In the genomic region with DNA sequence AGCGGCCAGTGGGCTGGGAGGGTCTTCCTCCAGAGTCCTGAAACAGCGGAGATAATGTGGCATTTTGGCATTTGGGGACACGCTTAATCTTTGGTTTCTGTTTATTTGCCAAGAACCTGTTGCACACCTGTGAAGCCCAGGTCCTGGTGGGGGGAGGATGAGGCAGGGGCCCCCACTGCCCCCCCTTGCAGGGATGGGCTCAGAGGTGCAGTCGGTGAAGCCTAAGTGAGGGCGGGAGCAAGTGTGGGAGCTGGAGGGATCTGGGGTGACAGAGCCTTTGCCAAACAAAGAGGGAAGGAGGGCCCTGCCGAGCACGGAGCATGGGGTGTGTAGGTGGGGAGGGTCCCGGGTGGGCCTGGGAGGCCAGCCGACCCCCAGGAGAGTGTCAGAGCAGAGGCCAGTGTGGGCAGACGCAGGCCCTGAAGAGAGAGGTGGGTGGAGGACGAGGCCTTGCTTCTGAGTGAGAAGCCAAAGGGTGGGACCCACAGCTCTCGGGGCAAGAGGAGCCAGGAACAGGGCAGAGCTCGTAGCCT, we compare ENCODE assay signal across 18 cellular contexts.
A peak's percentile ranks its signal among the peaks of the same experiment; 100 is the strongest.
DNase-seq lines count a peak whose midpoint lies in the region; ATAC-seq and TF ChIP-seq lines count a peak whose summit lies in the region.
"Had no signal": no experiment of that assay in that cellular context is flagged by ENCODE, and none has a peak within 500 bp of the region (broad histone marks: within the 10 kb centered on the region; RNA-seq: fewer than 3 reads in every experiment).

No MANE protein-coding gene starts in this region.

- H3K36me3 ChIP-seq in BLaER1 (no peaks in the 10 kb centered on the region), HEK293 (ENCODE audit: control insufficient read depth in 2 of 2, insufficient read depth in 1 of 2, low read length in 2 of 2) (no peaks in the 10 kb centered on the region), neuronal stem cell (replicated peaks in 1 of 2; ENCODE audit: control insufficient read depth in 2 of 2, insufficient read depth in 2 of 2, low read length in 2 of 2) (no peaks in the 10 kb centered on the region)
- H3K36me3 ChIP-seq: BE2C; BLaER1 treated with 17β-estradiol and CSF1 and Interleukin-3, amounts not matched to agents 10 nM and 100 nM had no signal

- POLR2A ChIA-PET in HEK293 (lab: Yijun Ruan, JAX): no interaction called here

- H3K27me3 Mint-ChIP-seq in glutamatergic neuron (ENCODE audit: unreplicated experiment) (peaks cover 10% of the 10 kb centered on the region), chondrocyte (ENCODE audit: low read depth) (peaks cover 46% of the 10 kb centered on the region)

- no peak overlapping the region for H4K91ac ChIP-seq in neuronal stem cell (ENCODE audit: low read depth, low read length, poor library complexity)

- DNase-seq in glutamatergic neuron: no peak
- no peak for DNase-seq in neuronal stem cell (ENCODE audit: low spot score)
- DNase-seq in NCI-H2171 (lab: John Stamatoyannopoulos, UW): no peak
- DNase-seq in chondrocyte (ENCODE audit: low spot score): no peak
- DNase-seq: 8988T; ACHN; BE2C; Caco-2; Calu3; CD4-positive, alpha-beta T cell; CD8-positive, alpha-beta T cell; DMS79 treated with DMSO at 0.1 percent for 48 hours; GF-D8 had no signal

- no peak overlapping the region for H3K27ac ChIP-seq in BLaER1
- no peak overlapping the region for H3K27ac ChIP-seq in HEK293 (ENCODE audit: extremely low read depth, low read depth, low read length)
- no peak overlapping the region for H3K27ac ChIP-seq in neuronal stem cell (replicated peaks; ENCODE audit: low read length)
- H3K27ac ChIP-seq: BLaER1 treated with 17β-estradiol and CSF1 and Interleukin-3, amounts not matched to agents 10 nM and 100 nM; C4-2B had no signal

- no peak overlapping the region for H2AFZ ChIP-seq in neuronal stem cell (ENCODE audit: low read length)

- no peak overlapping the region for H3K4ac ChIP-seq in neuronal stem cell (ENCODE audit: low read length)

- H2BK15ac ChIP-seq in neuronal stem cell (ENCODE audit: low read length): peak overlapping the region; percentile 25

- no CpG with 5 or more reads among the region's 13 CpGs for WGBS in neuronal stem cell (ENCODE audit: extremely low coverage in 2 of 2, insufficient read length in 2 of 2, insufficient replicate concordance in 1 of 2), 2 donors

- CTCF ChIA-PET in HEK293 (lab: Yijun Ruan, JAX): no interaction called here

- H3K4me1 ChIP-seq in BLaER1 (peaks cover 58% of the 10 kb centered on the region), HEK293 (ENCODE audit: control insufficient read depth, insufficient read depth, low read length) (no peaks in the 10 kb centered on the region), neuronal stem cell (ENCODE audit: control insufficient read depth in 2 of 2, insufficient read depth in 1 of 2, low read depth in 1 of 2, low read length in 2 of 2) (peaks cover 3 to 14% of the 10 kb centered on the region in 2 donors)
- H3K4me1 ChIP-seq: BE2C had no signal

- H3K9me3 Mint-ChIP-seq in glutamatergic neuron (ENCODE audit: unreplicated experiment) (peaks cover 10% of the 10 kb centered on the region), chondrocyte (ENCODE audit: low read depth) (no peaks in the 10 kb centered on the region)
- H3K9me3 Mint-ChIP-seq: CD4-positive, alpha-beta T cell; CD8-positive, alpha-beta T cell had no signal

- no peaks in the 10 kb centered on the region; the same call in 1 of the 2 replicates for H3K9me3 ChIP-seq in BLaER1
- H3K9me3 ChIP-seq in HEK293 (ENCODE audit: control insufficient read depth, insufficient read depth, low read depth, low read length): no peaks in the 10 kb centered on the region
- peaks cover 0 to 3% of the 10 kb centered on the region in 2 donors for H3K9me3 ChIP-seq in neuronal stem cell (replicated peaks in 1 of 2; ENCODE audit: control insufficient read depth in 2 of 2, insufficient read depth in 1 of 2, low read depth in 1 of 2, low read length in 2 of 2)
- H3K9me3 ChIP-seq: BE2C; BLaER1 treated with 17β-estradiol and CSF1 and Interleukin-3, amounts not matched to agents 10 nM and 100 nM; Caco-2 had no signal

- no peaks in the 10 kb centered on the region for H4K20me1 ChIP-seq in BLaER1

- H3K27ac Mint-ChIP-seq in glutamatergic neuron (ENCODE audit: unreplicated experiment) (peak overlapping the region; percentile 38), chondrocyte (ENCODE audit: unreplicated experiment) (no peak overlapping the region)
- H3K27ac Mint-ChIP-seq: CD4-positive, alpha-beta T cell; CD8-positive, alpha-beta T cell had no signal

- H2BK5ac ChIP-seq in neuronal stem cell (ENCODE audit: low read length): peak overlapping the region; percentile 54

- H3K4me2 ChIP-seq in BLaER1: peak overlapping the region; percentile 72; the same call in 1 of the 2 replicates
- no peak overlapping the region for H3K4me2 ChIP-seq in neuronal stem cell (ENCODE audit: insufficient read depth, low read length, poor library complexity, severe bottlenecking)

- H3K79me1 ChIP-seq in neuronal stem cell (ENCODE audit: low read depth, low read length): no peaks in the 10 kb centered on the region

- peak overlapping the region; percentile 73 for H2BK12ac ChIP-seq in neuronal stem cell (ENCODE audit: low read length)

- H3K36me3 Mint-ChIP-seq in glutamatergic neuron (ENCODE audit: unreplicated experiment): no peaks in the 10 kb centered on the region
- H3K36me3 Mint-ChIP-seq in chondrocyte (ENCODE audit: low read depth): no peaks in the 10 kb centered on the region
- H3K36me3 Mint-ChIP-seq: CD8-positive, alpha-beta T cell had no signal

- no peaks in the 10 kb centered on the region for H3K4me1 Mint-ChIP-seq in glutamatergic neuron (ENCODE audit: low read depth, unreplicated experiment)
- no peaks in the 10 kb centered on the region for H3K4me1 Mint-ChIP-seq in chondrocyte (ENCODE audit: low read depth)

- no peak for TF ChIP-seq CTCF in HEK293 (tag by site-specific recombination; IDR thresholded peaks at IDR 0.05)
- TF ChIP-seq CTCF in glutamatergic neuron (IDR thresholded peaks at IDR 0.05; ENCODE audit: partially characterized antibody, unreplicated experiment): no peak
- TF ChIP-seq CTCF in chondrocyte (IDR thresholded peaks at IDR 0.05): no peak

- no peak overlapping the region for H3K4me3 Mint-ChIP-seq in glutamatergic neuron (ENCODE audit: unreplicated experiment)
- no peak overlapping the region for H3K4me3 Mint-ChIP-seq in chondrocyte (ENCODE audit: unreplicated experiment)
- H3K4me3 Mint-ChIP-seq: CD4-positive, alpha-beta T cell; CD8-positive, alpha-beta T cell had no signal

- H3K14ac ChIP-seq in neuronal stem cell (ENCODE audit: low read length): peak overlapping the region; percentile 94

- peak overlapping the region; percentile 94 for H2AK5ac ChIP-seq in neuronal stem cell (ENCODE audit: low read depth, low read length)

- no peak overlapping the region for H4K8ac ChIP-seq in neuronal stem cell (ENCODE audit: low read depth, low read length)

- peaks cover 46% of the 10 kb centered on the region for H3K27me3 ChIP-seq in BLaER1
- peaks cover 0 to 51% (median 2%) of the 10 kb centered on the region in 3 experiments for H3K27me3 ChIP-seq in neuronal stem cell (ENCODE audit: control insufficient read depth in 3 of 3, insufficient read depth in 3 of 3, low read depth in 1 of 3, low read length in 3 of 3)

- no peak overlapping the region for H3K4me3 ChIP-seq in BLaER1
- no peak overlapping the region for H3K4me3 ChIP-seq in HEK293 (ENCODE audit: low read depth, low read length)
- H3K4me3 ChIP-seq in neuronal stem cell (ENCODE audit: low read length in 2 of 2): no peak overlapping the region
- H3K4me3 ChIP-seq: BLaER1 treated with 17β-estradiol and CSF1 and Interleukin-3, amounts not matched to agents 10 nM and 100 nM had no signal

- H3K9ac ChIP-seq in BLaER1 (no peak overlapping the region), neuronal stem cell (ENCODE audit: low read depth, low read length, poor library complexity) (no peak overlapping the region)
- H3K9ac ChIP-seq: BLaER1 treated with 17β-estradiol and CSF1 and Interleukin-3, amounts not matched to agents 10 nM and 100 nM had no signal

- no peak for ATAC-seq in HG03135 (IDR thresholded peaks at IDR 0.05; ENCODE audit: unreplicated experiment)
- ATAC-seq: CD8-positive, alpha-beta T cell had no signal

- H3K18ac ChIP-seq in neuronal stem cell (ENCODE audit: low read length): peak overlapping the region; percentile 80

- no peak overlapping the region for H2BK120ac ChIP-seq in neuronal stem cell (ENCODE audit: low read depth, low read length)

- no peak overlapping the region for H3K23ac ChIP-seq in neuronal stem cell (ENCODE audit: low read depth, low read length, poor library complexity)

TF ChIP-seq in HEK293, 187 proteins besides CTCF, POLR2A, EP300 and RAD21 (continues in another document):
- TF ChIP-seq, protein P1, sequence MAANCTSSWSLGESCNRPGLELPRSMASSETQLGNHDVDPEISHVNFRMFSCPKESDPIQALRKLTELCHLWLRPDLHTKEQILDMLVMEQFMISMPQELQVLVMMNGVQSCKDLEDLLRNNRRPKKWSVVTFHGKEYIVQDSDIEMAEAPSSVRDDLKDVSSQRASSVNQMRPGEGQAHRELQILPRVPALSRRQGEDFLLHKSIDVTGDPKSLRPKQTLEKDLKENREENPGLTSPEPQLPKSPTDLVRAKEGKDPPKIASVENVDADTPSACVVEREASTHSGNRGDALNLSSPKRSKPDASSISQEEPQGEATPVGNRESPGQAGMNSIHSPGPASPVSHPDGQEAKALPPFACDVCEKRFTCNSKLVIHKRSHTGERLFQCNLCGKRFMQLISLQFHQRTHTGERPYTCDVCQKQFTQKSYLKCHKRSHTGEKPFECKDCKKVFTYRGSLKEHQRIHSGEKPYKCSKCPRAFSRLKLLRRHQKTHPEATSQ (tag by site-specific recombination; IDR thresholded peaks at IDR 0.05): no peak
- TF ChIP-seq SCRT1 (tag by site-specific recombination; IDR thresholded peaks at IDR 0.05; ENCODE audit: borderline replicate concordance): peak; percentile 72; the same call in 1 of the 2 replicates
- TF ChIP-seq EGR2 (tag by site-specific recombination; IDR thresholded peaks at IDR 0.05; ENCODE audit: low read depth): 0 out of 2 replicates have a peak, but pooled peaks have one; percentile 4
- TF ChIP-seq ZNF114 (tag by site-specific recombination; IDR thresholded peaks at IDR 0.05): no peak
- no peak for TF ChIP-seq KLF16 (tag by site-specific recombination; IDR thresholded peaks at IDR 0.05)
- TF ChIP-seq SCRT2 (tag by site-specific recombination; IDR thresholded peaks at IDR 0.05): peak; percentile 72
